ENCODE assay signal across 9 cellular contexts in genomic region chr5:77129386-77129785, GRCh38. TPM values are rescaled to one million over a fixed set of nuclear protein-coding genes. Genes with fewer than 3 reads are reported as not detected.
DNase-seq lines count a peak whose midpoint lies in the region; ATAC-seq, FAIRE-seq and TF ChIP-seq lines count a peak whose summit lies in the region.
"Had no signal": no experiment of that assay in that cellular context is flagged by ENCODE, and none has a peak within 500 bp of the region (broad histone marks: within the 10 kb centered on the region; RNA-seq: fewer than 3 reads in every experiment).

No MANE protein-coding gene starts in this region.

- POLR2A ChIA-PET in A549 (lab: Yijun Ruan, JAX) = interaction anchor here (1.0 kb wide), 1 partner anchor 362 kb away, joined by 3 read pairs; no protein-coding TSS in a partner anchor
- POLR2A ChIA-PET in Panc1 (lab: Charles Lee) = no interaction called here

- no peaks in the 10 kb centered on the region for H3K27me3 ChIP-seq in Panc1 (ENCODE audit: control insufficient read depth, insufficient read depth, low read length)

- CTCF ChIA-PET in A549 (lab: Yijun Ruan, JAX) (interaction anchor here (0.6 to 4.1 kb wide), 19 partner anchors 15 to 363 kb away, joined by 3 to 27 read pairs (median 4); partner anchors contain the start of genes WDR41 and ZBED3), Panc1 (lab: Charles Lee) (interaction anchor here (0.6 kb wide), 1 partner anchor 43 kb away, joined by 7 read pairs; no protein-coding TSS in a partner anchor)

- BruUV-seq in Panc1 (replicated peaks; lab: Mats Ljungman, UMichigan) = no TSS peak

- TF ChIP-seq RAD21 in A549 (conservative IDR thresholded peaks at IDR 0.05 in 1 of 2, IDR thresholded peaks at IDR 0.05 in 1 of 2) = peak; percentile 61 to 62

- H3K9me3 ChIP-seq in A549 = no peaks in the 10 kb centered on the region
- H3K9me3 ChIP-seq in Panc1 (ENCODE audit: control insufficient read depth, insufficient read depth, low read depth, low read length) = no peaks in the 10 kb centered on the region

- H3K36me3 ChIP-seq in Panc1 (ENCODE audit: control insufficient read depth, insufficient read depth, low read length) = no peaks in the 10 kb centered on the region

- 57% methylated on average over 5 of the region's 5 CpGs for WGBS in A549 (ENCODE audit: missing lambda C conversion rate)

- no peak for TF ChIP-seq POLR2A in A549 (IDR thresholded peaks at IDR 0.05; ENCODE audit: low read length)

- TF ChIP-seq CTCF in A549 (IDR thresholded peaks at IDR 0.05) (peak; percentile 49), Panc1 (IDR thresholded peaks at IDR 0.05) (peak; percentile 61), fibroblast of villous mesenchyme (IDR thresholded peaks at IDR 0.05; ENCODE audit: insufficient read depth, low read depth, low read length) (peak; percentile 53)

- FAIRE-seq in A549 (lab: Jason Lieb, UNC) = no peak
- FAIRE-seq: GM19239 had no signal

- H3K4me1 ChIP-seq in A549 (peaks cover 15% of the 10 kb centered on the region), Panc1 (ENCODE audit: control insufficient read depth, insufficient read depth, low read length) (0 out of 2 replicates have a peak, but pooled peaks cover 3% of the 10 kb centered on the region)

- DNase-seq in A549 (ENCODE audit: low read depth in 1 of 2, low spot score in 1 of 2) (peak; percentile 19 to 47), ELR (ENCODE audit: low read depth) (peak; percentile 62), Panc1 (ENCODE audit: low read depth, low spot score) (no peak), fibroblast of villous mesenchyme (ENCODE audit: low read depth) (peak; percentile 36), pons (ENCODE audit: low spot score) (no peak), NCI-H1930 (lab: John Stamatoyannopoulos, UW) (no peak)

- H3K4me2 ChIP-seq in A549 = no peak overlapping the region

- TF ChIP-seq EP300 in A549 (IDR thresholded peaks at IDR 0.05) = no peak

- in situ Hi-C loops in Panc1 (cut with HindIII; ENCODE audit: low pct_unique_long_range_greater_than_20kb, low sequenced_read_pairs) = no loop called here

- intact Hi-C loops in Panc1 (cut with micrococcal nuclease; ENCODE audit: unreplicated experiment) = no loop called here

- no peak overlapping the region for H3K4me3 ChIP-seq in A549
- no peak overlapping the region for H3K4me3 ChIP-seq in Panc1 (ENCODE audit: low read depth in 2 of 2, low read length in 2 of 2)
- H3K4me3 ChIP-seq in fibroblast of villous mesenchyme (ENCODE audit: low read depth, low read length) = no peak overlapping the region

- H3K27ac ChIP-seq in A549 (no peak overlapping the region), Panc1 (ENCODE audit: low read length) (no peak overlapping the region)

- ATAC-seq in A549 (peak; percentile 67 to 79; a peak in 5 of 6 replicates), Panc1 (no peak; the same call in 1 of the 2 replicates), GM21737 (IDR thresholded peaks at IDR 0.05; ENCODE audit: unreplicated experiment) (no peak), HG03280 (IDR thresholded peaks at IDR 0.05; ENCODE audit: unreplicated experiment) (no peak)

TF ChIP-seq in A549, 52 proteins besides CTCF, POLR2A, EP300 and RAD21:
- TF ChIP-seq, protein P1, sequence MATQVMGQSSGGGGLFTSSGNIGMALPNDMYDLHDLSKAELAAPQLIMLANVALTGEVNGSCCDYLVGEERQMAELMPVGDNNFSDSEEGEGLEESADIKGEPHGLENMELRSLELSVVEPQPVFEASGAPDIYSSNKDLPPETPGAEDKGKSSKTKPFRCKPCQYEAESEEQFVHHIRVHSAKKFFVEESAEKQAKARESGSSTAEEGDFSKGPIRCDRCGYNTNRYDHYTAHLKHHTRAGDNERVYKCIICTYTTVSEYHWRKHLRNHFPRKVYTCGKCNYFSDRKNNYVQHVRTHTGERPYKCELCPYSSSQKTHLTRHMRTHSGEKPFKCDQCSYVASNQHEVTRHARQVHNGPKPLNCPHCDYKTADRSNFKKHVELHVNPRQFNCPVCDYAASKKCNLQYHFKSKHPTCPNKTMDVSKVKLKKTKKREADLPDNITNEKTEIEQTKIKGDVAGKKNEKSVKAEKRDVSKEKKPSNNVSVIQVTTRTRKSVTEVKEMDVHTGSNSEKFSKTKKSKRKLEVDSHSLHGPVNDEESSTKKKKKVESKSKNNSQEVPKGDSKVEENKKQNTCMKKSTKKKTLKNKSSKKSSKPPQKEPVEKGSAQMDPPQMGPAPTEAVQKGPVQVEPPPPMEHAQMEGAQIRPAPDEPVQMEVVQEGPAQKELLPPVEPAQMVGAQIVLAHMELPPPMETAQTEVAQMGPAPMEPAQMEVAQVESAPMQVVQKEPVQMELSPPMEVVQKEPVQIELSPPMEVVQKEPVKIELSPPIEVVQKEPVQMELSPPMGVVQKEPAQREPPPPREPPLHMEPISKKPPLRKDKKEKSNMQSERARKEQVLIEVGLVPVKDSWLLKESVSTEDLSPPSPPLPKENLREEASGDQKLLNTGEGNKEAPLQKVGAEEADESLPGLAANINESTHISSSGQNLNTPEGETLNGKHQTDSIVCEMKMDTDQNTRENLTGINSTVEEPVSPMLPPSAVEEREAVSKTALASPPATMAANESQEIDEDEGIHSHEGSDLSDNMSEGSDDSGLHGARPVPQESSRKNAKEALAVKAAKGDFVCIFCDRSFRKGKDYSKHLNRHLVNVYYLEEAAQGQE (IDR thresholded peaks at IDR 0.05) = no peak
- TF ChIP-seq HMGXB4 (CRISPR knock-in tag; IDR thresholded peaks at IDR 0.05; ENCODE audit: borderline replicate concordance) (no peak), SMC3 (IDR thresholded peaks at IDR 0.05) (peak; percentile 53)
TF ChIP-seq in A549: peak in this region for 1.

RNA-seq across cellular contexts. Expression of gene ZBED3, which starts 42.3 kb away (rescaled TPM):
- 9.9 and 10.5 TPM in 2 replicates for polyA plus RNA-seq in A549 (2011; rRNA removed)
- polyA plus RNA-seq in A549 (2012; cell fraction: cytosol; rRNA removed) = 3.0 and 4.3 TPM in 2 replicates
- polyA plus RNA-seq in A549 (2012; cell fraction: nucleus; rRNA removed) = 2.3 and 3.2 TPM in 2 replicates
- 3.7 to 4.2 TPM (median 4.1 TPM) in 3 replicates for polyA plus RNA-seq in A549 (2017; fragmentation: RNase III; extraction: RNeasy Plus Mini Kit Qiagen cat#74134 plus additional on column Dnase treatment)
- polyA minus RNA-seq in A549 (2011; rRNA and poly(A)+ RNA removed) = 5.8 and 6.0 TPM in 2 replicates
- total RNA-seq in Panc1 (2021; ENCODE audit: unreplicated experiment) = 6.8 TPM
- polyA plus RNA-seq in Panc1 (2012; ENCODE audit: insufficient read length) = 3.1 TPM
- 1.3 and 2.6 TPM in 2 replicates for total RNA-seq in fibroblast of villous mesenchyme

Comparison
In these comparisons a context has a peak if more than half of its experiments do, and no peak if none do; other contexts are left out.
1. ATAC-seq: peak in A549 (2 of 2); none in Panc1 (single experiment), GM21737 (single experiment) and HG03280 (single experiment).
2. DNase-seq: peak in A549 (2 of 2), ELR (single experiment) and fibroblast of villous mesenchyme (single experiment); none in Panc1 (single experiment), pons (single experiment) and NCI-H1930 (0 of 2).
3. Peak in every context shown above with its lines, with median percentiles within 50 percentile points of each other: CTCF ChIP-seq.